ENCODE assay signal across 9 cellular contexts in the genomic region with DNA sequence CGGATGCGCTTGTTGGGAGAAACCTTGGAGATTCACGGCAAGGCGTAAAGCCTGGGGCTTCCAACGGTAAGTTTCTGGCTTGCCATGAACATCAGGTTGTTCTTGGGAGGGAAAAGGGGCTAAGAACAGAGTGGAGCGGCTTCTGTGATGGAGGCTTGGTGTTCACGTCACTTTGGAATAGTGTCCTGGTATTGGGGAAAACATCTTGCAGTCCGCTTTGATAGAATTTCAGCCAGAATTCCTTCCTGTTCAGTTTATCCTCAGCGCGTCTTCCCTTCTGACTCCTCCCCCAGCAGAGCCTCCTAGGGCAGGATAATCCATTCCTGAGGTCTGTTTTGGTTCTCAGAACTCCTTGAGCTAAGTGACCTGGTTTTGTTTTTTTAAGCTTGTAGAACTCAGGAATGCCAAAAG. TPM values are rescaled to one million over a fixed set of nuclear protein-coding genes. Genes with fewer than 3 reads are reported as not detected.
DNase-seq lines count a peak whose midpoint lies in the region; ATAC-seq, FAIRE-seq and TF ChIP-seq lines count a peak whose summit lies in the region.
"Had no signal": no experiment of that assay in that cellular context is flagged by ENCODE, and none has a peak within 500 bp of the region (broad histone marks: within the 10 kb centered on the region; RNA-seq: fewer than 3 reads in every experiment).

No MANE protein-coding gene starts in this region.

- peaks cover 59% of the 10 kb centered on the region for H3K79me2 ChIP-seq in astrocyte (ENCODE audit: insufficient read depth, low read length)

- DNase-seq in EH (ENCODE audit: low read depth), result peak; percentile 73
- peak; percentile 50 for DNase-seq in astrocyte (ENCODE audit: low read depth)
- no peak for DNase-seq in iPS DF 6.9 (ENCODE audit: low read depth, low spot score)
- DNase-seq in retinal pigment epithelial cell (ENCODE audit: low read depth), result no peak
- DNase-seq in activated T-cell treated with anti-CD3 and anti-CD28 coated beads, Interleukin-2, amount 50 U/mL, for 72 hours, result no peak
- DNase-seq in activated gamma-delta T cell treated with Interleukin-2 at 50 U/mL for 16 hours, result no peak
- no peak for DNase-seq in activated naive CD4-positive, alpha-beta T cell treated with anti-CD3 and anti-CD28 coated beads, Interleukin-2, amount 50 U/mL, for 16 hours
- DNase-seq: NCI-H1105 treated with DMSO at 0.1 percent for 48 hours had no signal

- ATAC-seq in HG02623 (IDR thresholded peaks at IDR 0.05; ENCODE audit: unreplicated experiment), result no peak
- no peak for ATAC-seq in activated T-cell treated with anti-CD3 and anti-CD28 coated beads, Interleukin-2, amount 50 U/mL, for 72 hours (replicated peaks in 1 of 2)

- peaks cover 17% of the 10 kb centered on the region for H3K4me1 Mint-ChIP-seq in astrocyte (ENCODE audit: low read depth, unreplicated experiment)
- H3K4me1 Mint-ChIP-seq in activated T-cell treated with anti-CD3 and anti-CD28 coated beads, Interleukin-2, amount 50 U/mL, for 72 hours (ENCODE audit: low read depth), result no peaks in the 10 kb centered on the region

- H3K9me3 ChIP-seq in astrocyte (ENCODE audit: insufficient read depth, low read depth, low read length), result no peaks in the 10 kb centered on the region
- H3K9me3 ChIP-seq in iPS DF 6.9 (ENCODE audit: control insufficient read depth, insufficient read depth, low read length), result no peaks in the 10 kb centered on the region

- H4K20me1 ChIP-seq in astrocyte (ENCODE audit: insufficient read depth, low read length), result peaks cover 54% of the 10 kb centered on the region

- no peak overlapping the region for H3K27ac ChIP-seq in astrocyte (ENCODE audit: low read depth, low read length)
- H3K27ac ChIP-seq in iPS DF 6.9 (ENCODE audit: low read length), result no peak overlapping the region

- peak overlapping the region; percentile 61 for H3K9ac ChIP-seq in astrocyte (ENCODE audit: low read length)

- H3K4me3 ChIP-seq in astrocyte (ENCODE audit: insufficient read depth, low read depth, low read length) (peak overlapping the region; percentile 67), iPS DF 6.9 (ENCODE audit: low read length) (peak overlapping the region; percentile 58; the same call in 1 of the 2 replicates), retinal pigment epithelial cell (ENCODE audit: low read length) (peak overlapping the region; percentile 43)

- no peak for FAIRE-seq in astrocyte (lab: Jason Lieb, UNC)

- H3K27me3 Mint-ChIP-seq in astrocyte (ENCODE audit: low read depth, unreplicated experiment), result no peaks in the 10 kb centered on the region
- H3K27me3 Mint-ChIP-seq in activated T-cell treated with anti-CD3 and anti-CD28 coated beads, Interleukin-2, amount 50 U/mL, for 72 hours (ENCODE audit: low read depth), result peaks cover 19% of the 10 kb centered on the region

- no peaks in the 10 kb centered on the region for H3K27me3 ChIP-seq in astrocyte (ENCODE audit: insufficient read depth, low read length)
- no peaks in the 10 kb centered on the region for H3K27me3 ChIP-seq in iPS DF 6.9 (ENCODE audit: control insufficient read depth, insufficient read depth, low read length)

- H3K4me1 ChIP-seq in astrocyte (ENCODE audit: insufficient read depth, low read length) (peaks cover 15% of the 10 kb centered on the region), iPS DF 6.9 (ENCODE audit: control insufficient read depth, insufficient read depth, low read length) (peaks cover 7% of the 10 kb centered on the region; the same call in 1 of the 2 replicates)

- H3K9me3 Mint-ChIP-seq in astrocyte (ENCODE audit: unreplicated experiment), result no peaks in the 10 kb centered on the region
- no peaks in the 10 kb centered on the region for H3K9me3 Mint-ChIP-seq in activated T-cell treated with anti-CD3 and anti-CD28 coated beads, Interleukin-2, amount 50 U/mL, for 72 hours

- peaks cover 18% of the 10 kb centered on the region for H3K36me3 ChIP-seq in astrocyte (ENCODE audit: insufficient read depth, low read length)
- peaks cover 13% of the 10 kb centered on the region; the same call in 1 of the 2 replicates for H3K36me3 ChIP-seq in iPS DF 6.9 (ENCODE audit: control insufficient read depth, insufficient read depth, low read length)

- TF ChIP-seq CTCF in astrocyte (IDR thresholded peaks at IDR 0.05; ENCODE audit: insufficient read depth, low read depth, low read length) (no peak), retinal pigment epithelial cell (conservative IDR thresholded peaks at IDR 0.05; ENCODE audit: low read depth, low read length) (no peak)

- peak overlapping the region; percentile 70 for H2AFZ ChIP-seq in astrocyte (ENCODE audit: low read depth, low read length)

- peak overlapping the region; percentile 91 for H3K4me3 Mint-ChIP-seq in astrocyte (ENCODE audit: unreplicated experiment)
- H3K4me3 Mint-ChIP-seq in activated T-cell treated with anti-CD3 and anti-CD28 coated beads, Interleukin-2, amount 50 U/mL, for 72 hours, result no peak overlapping the region

- no CpG with 5 or more reads among the region's 10 CpGs for WGBS in iPS DF 6.9 (ENCODE audit: insufficient coverage, insufficient read length)

- peak overlapping the region; percentile 91 for H3K27ac Mint-ChIP-seq in astrocyte (ENCODE audit: unreplicated experiment)
- H3K27ac Mint-ChIP-seq in activated T-cell treated with anti-CD3 and anti-CD28 coated beads, Interleukin-2, amount 50 U/mL, for 72 hours, result no peak overlapping the region

- H3K4me2 ChIP-seq in astrocyte (ENCODE audit: low read length), result peak overlapping the region; percentile 94

- peaks cover 8% of the 10 kb centered on the region for H3K36me3 Mint-ChIP-seq in astrocyte (ENCODE audit: low read depth, unreplicated experiment)
- no peaks in the 10 kb centered on the region for H3K36me3 Mint-ChIP-seq in activated T-cell treated with anti-CD3 and anti-CD28 coated beads, Interleukin-2, amount 50 U/mL, for 72 hours (ENCODE audit: insufficient read depth in 2 of 2)

RNA-seq across cellular contexts. Expression of a gene that starts 2.0 kb away (rescaled TPM):
- 42.3 and 43.3 TPM in 2 replicates for total RNA-seq in astrocyte
- total RNA-seq in activated T-cell treated with anti-CD3 and anti-CD28 coated beads, Interleukin-2, amount 50 U/mL, for 72 hours, result 1 to 10 TPM; 7.3 to 8.2 TPM

Comparison
In these comparisons a context has a peak if more than half of its experiments do, and no peak if none do; other contexts are left out.
1. DNase-seq: peak in EH (single experiment) and astrocyte (single experiment); none in iPS DF 6.9 (single experiment), retinal pigment epithelial cell (single experiment), activated T-cell treated with anti-CD3 and anti-CD28 coated beads, Interleukin-2, amount 50 U/mL, for 72 hours (0 of 2), activated gamma-delta T cell treated with Interleukin-2 at 50 U/mL for 16 hours (single experiment) and activated naive CD4-positive, alpha-beta T cell treated with anti-CD3 and anti-CD28 coated beads, Interleukin-2, amount 50 U/mL, for 16 hours (single experiment).
2. Peak in every context shown above with its lines, with median percentiles within 50 percentile points of each other: H3K4me3 ChIP-seq.